Comparison of ENCODE assay signal across 25 cellular contexts in the genomic region with DNA sequence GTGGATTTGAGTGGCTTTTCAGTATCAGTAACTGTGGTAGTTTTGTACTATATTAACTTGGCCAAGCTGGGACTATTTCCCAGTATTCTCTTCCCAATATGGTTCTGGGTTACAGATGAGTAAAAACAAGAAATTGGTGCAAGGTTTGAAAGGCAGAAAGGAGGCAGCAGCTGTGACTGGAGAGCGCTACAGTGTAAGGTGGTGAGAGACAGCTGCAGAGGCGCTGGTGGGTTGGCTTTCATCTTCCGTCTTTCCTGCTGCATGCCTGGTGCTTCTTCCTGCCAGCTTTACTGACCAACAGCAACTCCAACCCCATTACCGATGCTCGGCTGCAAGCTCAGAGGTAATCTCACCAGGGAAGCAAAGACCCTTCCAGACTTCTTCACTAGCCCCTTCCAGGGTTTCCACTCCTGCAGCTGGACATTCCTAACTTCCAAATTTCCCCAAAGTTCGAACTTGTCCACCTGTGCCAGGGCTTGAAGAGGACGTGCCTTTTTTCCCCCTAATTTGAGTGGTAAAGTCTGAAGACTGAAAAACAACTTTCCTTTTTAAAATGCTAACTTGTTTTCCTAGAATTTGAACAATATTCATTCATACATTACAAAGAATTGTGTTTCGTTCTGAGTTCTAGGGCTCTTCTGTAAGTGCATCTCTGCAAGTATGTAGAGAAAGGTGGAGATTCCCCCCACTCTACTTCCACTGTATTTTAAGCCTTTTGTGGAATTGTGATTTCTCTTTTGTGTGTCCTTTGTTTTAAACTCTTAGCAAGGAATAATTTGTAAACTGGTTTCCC. TPM values are rescaled to one million over a fixed set of nuclear protein-coding genes. Genes with fewer than 3 reads are reported as not detected.
DNase-seq lines count a peak whose midpoint lies in the region; ATAC-seq, FAIRE-seq and TF ChIP-seq lines count a peak whose summit lies in the region.
"Had no signal": no experiment of that assay in that cellular context is flagged by ENCODE, and none has a peak within 500 bp of the region (broad histone marks: within the 10 kb centered on the region; RNA-seq: fewer than 3 reads in every experiment).

No MANE protein-coding gene starts in this region.

- H3K27ac Mint-ChIP-seq in activated T-helper 1 cell treated with anti-CD3 and anti-CD28 coated beads, Interleukin-12 subunit alpha, Interleukin-12 subunit beta, Interleukin-2, Interleukin-4 antibody, amounts not matched to agents 30 ng/mL and 10 ng/mL and 1 ng/mL, durations not matched to agents 14 hours and 24 hours and 36 hours, result peak overlapping the region; percentile 41
- H3K27ac Mint-ChIP-seq: GM23338, T-cell had no signal

- peak; percentile 75 for ATAC-seq in DND-41 (ENCODE audit: insufficient read depth, low read depth)
- ATAC-seq: T-cell had no signal

- H3K27me3 ChIP-seq in DND-41 (ENCODE audit: insufficient read depth, low read length, poor library complexity) (no peaks in the 10 kb centered on the region), testis (no peaks in the 10 kb centered on the region)
- H3K27me3 ChIP-seq: ascending aorta had no signal

- H3K4me1 Mint-ChIP-seq in activated T-helper 1 cell treated with anti-CD3 and anti-CD28 coated beads, Interleukin-12 subunit alpha, Interleukin-12 subunit beta, Interleukin-2, Interleukin-4 antibody, amounts not matched to agents 30 ng/mL and 10 ng/mL and 1 ng/mL, durations not matched to agents 14 hours and 24 hours and 36 hours (ENCODE audit: low read depth), result peaks cover 41% of the 10 kb centered on the region
- H3K4me1 Mint-ChIP-seq: GM23338 had no signal

- peaks cover 12% of the 10 kb centered on the region for H3K36me3 Mint-ChIP-seq in activated T-helper 1 cell treated with anti-CD3 and anti-CD28 coated beads, Interleukin-12 subunit alpha, Interleukin-12 subunit beta, Interleukin-2, Interleukin-4 antibody, amounts not matched to agents 30 ng/mL and 10 ng/mL and 1 ng/mL, durations not matched to agents 14 hours and 24 hours and 36 hours (ENCODE audit: low read depth)

- H4K20me1 ChIP-seq in DND-41 (ENCODE audit: insufficient read depth, low read length), result no peaks in the 10 kb centered on the region

- H3K79me2 ChIP-seq in DND-41 (ENCODE audit: insufficient read depth, low read length), result no peaks in the 10 kb centered on the region
- H3K79me2 ChIP-seq: parathyroid adenoma had no signal

- H3K9me3 ChIP-seq in DND-41 (ENCODE audit: insufficient read depth, low read length, severe bottlenecking) (no peaks in the 10 kb centered on the region), testis (no peaks in the 10 kb centered on the region)
- H3K9me3 ChIP-seq: ascending aorta had no signal

- peak overlapping the region; percentile 36 for H3K4me3 Mint-ChIP-seq in activated T-helper 1 cell treated with anti-CD3 and anti-CD28 coated beads, Interleukin-12 subunit alpha, Interleukin-12 subunit beta, Interleukin-2, Interleukin-4 antibody, amounts not matched to agents 30 ng/mL and 10 ng/mL and 1 ng/mL, durations not matched to agents 14 hours and 24 hours and 36 hours
- H3K4me3 Mint-ChIP-seq: central memory CD8-positive, alpha-beta T cell; GM23338; T-cell had no signal

- H3K9ac ChIP-seq in DND-41 (ENCODE audit: low read depth, low read length), result no peak overlapping the region
- H3K9ac ChIP-seq: parathyroid adenoma had no signal

- no peaks in the 10 kb centered on the region for H3K4me1 ChIP-seq in DND-41 (ENCODE audit: insufficient read depth, low read length)
- H3K4me1 ChIP-seq in testis, result peaks cover 5% of the 10 kb centered on the region
- H3K4me1 ChIP-seq: parathyroid adenoma had no signal

- intact Hi-C loops in activated T-helper 1 cell treated with anti-CD3 and anti-CD28 coated beads, Interleukin-12 subunit alpha, Interleukin-12 subunit beta, Interleukin-2, Interleukin-4 antibody, amounts not matched to agents 30 ng/mL and 10 ng/mL and 1 ng/mL, durations not matched to agents 14 hours and 24 hours and 36 hours (cut with micrococcal nuclease), result no loop called here
- intact Hi-C loops in testis (cut with DNase I; ENCODE audit: low total_unique reads), result no loop called here

- no peaks in the 10 kb centered on the region for H3K27me3 Mint-ChIP-seq in activated T-helper 1 cell treated with anti-CD3 and anti-CD28 coated beads, Interleukin-12 subunit alpha, Interleukin-12 subunit beta, Interleukin-2, Interleukin-4 antibody, amounts not matched to agents 30 ng/mL and 10 ng/mL and 1 ng/mL, durations not matched to agents 14 hours and 24 hours and 36 hours (ENCODE audit: insufficient read depth)
- H3K27me3 Mint-ChIP-seq: central memory CD8-positive, alpha-beta T cell; T-cell had no signal

- no peak overlapping the region for H3K4me3 ChIP-seq in DND-41 (ENCODE audit: low read depth in 1 of 2, low read length in 2 of 2)
- H3K4me3 ChIP-seq in testis, result no peak overlapping the region
- H3K4me3 ChIP-seq: ascending aorta, GM23338 had no signal

- WGBS in testis, 2 donors, result 85 to 86% methylated on average over 8 of the region's 8 CpGs

- TF ChIP-seq CTCF in DND-41 (IDR thresholded peaks at IDR 0.05; ENCODE audit: borderline replicate concordance, extremely low read depth, low read length, poor library complexity, severe bottlenecking), result no peak
- TF ChIP-seq CTCF in testis (IDR thresholded peaks at IDR 0.05), result no peak

- no peak for TF ChIP-seq POLR2A in testis (IDR thresholded peaks at IDR 0.05)

- no peak overlapping the region for H3K4me2 ChIP-seq in DND-41 (ENCODE audit: insufficient read depth, low read length)
- H3K4me2 ChIP-seq: GM23338 had no signal

- no peaks in the 10 kb centered on the region for H3K9me3 Mint-ChIP-seq in activated T-helper 1 cell treated with anti-CD3 and anti-CD28 coated beads, Interleukin-12 subunit alpha, Interleukin-12 subunit beta, Interleukin-2, Interleukin-4 antibody, amounts not matched to agents 30 ng/mL and 10 ng/mL and 1 ng/mL, durations not matched to agents 14 hours and 24 hours and 36 hours
- H3K9me3 Mint-ChIP-seq: central memory CD8-positive, alpha-beta T cell; GM23338; T-cell had no signal

- H2AFZ ChIP-seq in DND-41 (ENCODE audit: low read depth, low read length), result no peak overlapping the region
- H2AFZ ChIP-seq: GM23338, parathyroid adenoma had no signal

- H3K27ac ChIP-seq in DND-41 (ENCODE audit: low read length) (no peak overlapping the region), testis (no peak overlapping the region)
- H3K27ac ChIP-seq: 22Rv1, ascending aorta, parathyroid adenoma, VCaP had no signal

- peak in 2 of 3 experiments; percentile 39 to 71 for DNase-seq in NCI-H1417 (lab: John Stamatoyannopoulos, UW)
- no peak for DNase-seq in NCI-H1417 treated with DMSO at 0.1 percent for 48 hours (lab: John Stamatoyannopoulos, UW)
- DNase-seq in DND-41, result peak; percentile 27
- peak; percentile 27 for DNase-seq in NCI-H2227 (lab: John Stamatoyannopoulos, UW; ENCODE audit: unreplicated experiment)
- no peak for DNase-seq in activated T-helper 1 cell treated with anti-CD3 and anti-CD28 coated beads, Interleukin-12 subunit alpha, Interleukin-12 subunit beta, Interleukin-2, Interleukin-4 antibody, amounts not matched to agents 30 ng/mL and 10 ng/mL and 1 ng/mL, durations not matched to agents 14 hours and 24 hours and 36 hours (ENCODE audit: low spot score)
- DNase-seq in NCI-H2171 (lab: John Stamatoyannopoulos, UW), result no peak
- DNase-seq in testis, result no peak
- DNase-seq in frontal cortex (ENCODE audit: low spot score in 2 of 2), result no peak
- DNase-seq: activated gamma-delta T cell treated with Interleukin-2 at 50 U/mL for 16 hours; erythroblast; foreskin melanocyte; kidney glomerular epithelial cell; NCI-H187; NCI-H524; OCI-M1; SHP77; stimulated activated CD4-positive, alpha-beta T cell treated with anti-CD3 and anti-CD28 coated beads, Interleukin-4, amount 100 ng/mL, for 1 hour; T-cell had no signal

- H3K36me3 ChIP-seq in DND-41 (ENCODE audit: insufficient read depth, low read length) (peaks cover 14% of the 10 kb centered on the region), testis (ENCODE audit: low read depth, missing control alignments) (no peaks in the 10 kb centered on the region)

- no peak for FAIRE-seq in frontal cortex (lab: Jason Lieb, UNC)
- FAIRE-seq: urothelium cell line had no signal

RNA-seq across cellular contexts. Expression of a gene that starts 9.6 kb away (rescaled TPM):
- total RNA-seq in activated T-helper 1 cell treated with anti-CD3 and anti-CD28 coated beads, Interleukin-12 subunit alpha, Interleukin-12 subunit beta, Interleukin-2, Interleukin-4 antibody, amounts not matched to agents 30 ng/mL and 10 ng/mL and 1 ng/mL, durations not matched to agents 14 hours and 24 hours and 36 hours, result 28.1 and 36.6 TPM in 2 replicates
- total RNA-seq in testis (10 to 100 TPM; 14.6 to 14.7 TPM), frontal cortex (20.4 TPM)
- 23.6 TPM for polyA plus RNA-seq in testis (ENCODE audit: insufficient read depth, low read depth, low replicate concordance)

RNA-seq across cellular contexts. Expression of a gene that starts 9.9 kb away (rescaled TPM):
- 29.5 and 31.1 TPM in 2 replicates for total RNA-seq in activated T-helper 1 cell treated with anti-CD3 and anti-CD28 coated beads, Interleukin-12 subunit alpha, Interleukin-12 subunit beta, Interleukin-2, Interleukin-4 antibody, amounts not matched to agents 30 ng/mL and 10 ng/mL and 1 ng/mL, durations not matched to agents 14 hours and 24 hours and 36 hours
- total RNA-seq in testis (10 to 100 TPM; 27.3 to 31.2 TPM), frontal cortex (15.5 TPM)
- 11.8 TPM for polyA plus RNA-seq in testis (ENCODE audit: insufficient read depth, low read depth, low replicate concordance)

Comparison
In these comparisons a context has a peak if more than half of its experiments do, and no peak if none do; other contexts are left out.
1. DNase-seq: peak in NCI-H1417 (2 of 3), DND-41 (single experiment) and NCI-H2227 (single experiment); none in NCI-H1417 treated with DMSO at 0.1 percent for 48 hours (single experiment), activated T-helper 1 cell treated with anti-CD3 and anti-CD28 coated beads, Interleukin-12 subunit alpha, Interleukin-12 subunit beta, Interleukin-2, Interleukin-4 antibody, amounts not matched to agents 30 ng/mL and 10 ng/mL and 1 ng/mL, durations not matched to agents 14 hours and 24 hours and 36 hours (single experiment), NCI-H2171 (single experiment), testis (single experiment) and frontal cortex (0 of 2).